ENCODE assay signal across 6 cellular contexts in genomic region chr11:726278-726915, GRCh38. TPM values are rescaled to one million over a fixed set of nuclear protein-coding genes. Genes with fewer than 3 reads are reported as not detected.
DNase-seq lines count a peak whose midpoint lies in the region; ATAC-seq, FAIRE-seq and TF ChIP-seq lines count a peak whose summit lies in the region.

No MANE protein-coding gene starts in this region.

- H3K27me3 ChIP-seq in WERI-Rb-1 (ENCODE audit: insufficient read depth, low read depth, severe bottlenecking): peaks cover 12% of the 10 kb centered on the region

- peak overlapping the region; percentile 19 for H3K4me3 ChIP-seq in WERI-Rb-1 (ENCODE audit: low read depth, low read length)

- TF ChIP-seq CTCF in WERI-Rb-1 (IDR thresholded peaks at IDR 0.05; ENCODE audit: low read depth, low read length): no peak

- no peaks in the 10 kb centered on the region for H3K36me3 ChIP-seq in WERI-Rb-1

- peak; percentile 62 for DNase-seq in WERI-Rb-1
- peak; percentile 52 to 60 for DNase-seq in frontal cortex (ENCODE audit: low spot score in 2 of 2)
- DNase-seq in stimulated activated naive CD4-positive, alpha-beta T cell (lab: John Stamatoyannopoulos, UW): peak in 4 of 6 experiments; percentile 19 to 52 (median 33)
- no peak for DNase-seq in A172 (ENCODE audit: low spot score)
- DNase-seq in Ammon's horn (ENCODE audit: low spot score): no peak

- peak; percentile 41 for ATAC-seq in HG03354 (IDR thresholded peaks at IDR 0.05; ENCODE audit: poor library complexity, severe bottlenecking, unreplicated experiment)

- peak overlapping the region; percentile 44; the same call in 1 of the 2 replicates for H3K27ac ChIP-seq in WERI-Rb-1

- no peaks in the 10 kb centered on the region for H3K9me3 ChIP-seq in WERI-Rb-1 (ENCODE audit: severe bottlenecking)

- no peak for FAIRE-seq in frontal cortex (lab: Jason Lieb, UNC)

RNA-seq across cellular contexts. Expression of gene EPS8L2, which starts 20.4 kb away (rescaled TPM):
- total RNA-seq in frontal cortex: 0.41 TPM
- total RNA-seq in A172 (2014; rRNA removed; shearing (Covaris generic)): 64.9 and 108 TPM in 2 replicates

RNA-seq across cellular contexts. Expression of gene TALDO1, which starts 20.9 kb away (rescaled TPM):
- total RNA-seq in frontal cortex: 77.9 TPM
- 417 and 483 TPM in 2 replicates for total RNA-seq in A172 (2014; rRNA removed; shearing (Covaris generic))

RNA-seq across cellular contexts. Expression of gene TMEM80, which starts 30.8 kb away (rescaled TPM):
- total RNA-seq in frontal cortex: 11.8 TPM
- 17.1 and 17.9 TPM in 2 replicates for total RNA-seq in A172 (2014; rRNA removed; shearing (Covaris generic))

RNA-seq across cellular contexts. Expression of gene DEAF1, which starts 31.4 kb away (rescaled TPM):
- 60.3 TPM for total RNA-seq in frontal cortex
- 12.8 and 20.2 TPM in 2 replicates for total RNA-seq in A172 (2014; rRNA removed; shearing (Covaris generic))

RNA-seq across cellular contexts. Expression of gene GATD1, which starts 50.9 kb away (rescaled TPM):
- total RNA-seq in frontal cortex: 21.2 TPM
- 33.7 and 42.7 TPM in 2 replicates for total RNA-seq in A172 (2014; rRNA removed; shearing (Covaris generic))

Comparison
In these comparisons a context has a peak if more than half of its experiments do, and no peak if none do; other contexts are left out.
1. DNase-seq: peak in WERI-Rb-1 (single experiment), frontal cortex (2 of 2) and stimulated activated naive CD4-positive, alpha-beta T cell (4 of 6); none in A172 (single experiment) and Ammon's horn (single experiment).
2. RNA of gene EPS8L2, which starts 20.4 kb away (total RNA-seq): 64.9 to 108 TPM in A172; 0.41 TPM in frontal cortex (single experiment); every median in the first group is over 10 times any median in the second.